Comparison of ENCODE assay signal across 20 cellular contexts in the genomic region with DNA sequence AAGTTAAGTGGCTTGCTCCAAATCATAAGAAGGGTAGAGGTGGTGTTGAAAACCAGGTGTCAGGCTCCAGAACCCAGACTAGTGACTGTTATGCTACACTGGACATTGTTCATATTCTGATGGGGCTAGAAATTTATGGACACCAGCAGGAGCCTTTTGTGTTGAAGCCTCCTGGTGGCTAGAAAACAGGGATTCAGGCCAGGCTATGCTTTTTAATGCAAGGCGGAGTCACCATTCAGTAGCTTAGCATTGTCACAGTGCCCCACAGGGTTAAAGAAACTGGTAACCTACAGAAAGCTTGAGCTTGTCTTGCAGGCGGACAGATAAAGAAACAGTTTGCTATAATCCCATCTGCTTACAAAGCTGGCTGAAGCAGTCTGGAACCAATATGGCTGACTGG. TPM values are rescaled to one million over a fixed set of nuclear protein-coding genes. Genes with fewer than 3 reads are reported as not detected.
A peak's percentile ranks its signal among the peaks of the same experiment; 100 is the strongest.
DNase-seq lines count a peak whose midpoint lies in the region; ATAC-seq, FAIRE-seq and TF ChIP-seq lines count a peak whose summit lies in the region.
"Had no signal": no experiment of that assay in that cellular context is flagged by ENCODE, and none has a peak within 500 bp of the region (broad histone marks: within the 10 kb centered on the region; RNA-seq: fewer than 3 reads in every experiment).

No MANE protein-coding gene starts in this region.

- POLR2A ChIA-PET in K562 (lab: Yijun Ruan, JAX), result no interaction called here

- H3K9me1 ChIP-seq in K562 (ENCODE audit: control insufficient read depth, insufficient read depth, low read length), result no peaks in the 10 kb centered on the region

- H3K4me3 ChIP-seq in HUES64 (ENCODE audit: low read length) (no peak overlapping the region), K562 (no peak overlapping the region), neural progenitor cell (no peak overlapping the region)
- H3K4me3 ChIP-seq: lung had no signal

- H3K9ac ChIP-seq in HUES64 (ENCODE audit: low read depth, low read length), result no peak overlapping the region
- H3K9ac ChIP-seq in K562 (ENCODE audit: insufficient read depth in 1 of 2, low read depth in 2 of 2, low read length in 2 of 2), result no peak overlapping the region
- H3K9ac ChIP-seq in neural progenitor cell, result no peak overlapping the region

- TF ChIP-seq EP300 in K562 (IDR thresholded peaks at IDR 0.05; ENCODE audit: low read length), result no peak

- H3K9me3 ChIP-seq in HUES64 (ENCODE audit: insufficient read depth, low read depth, low read length) (no peaks in the 10 kb centered on the region), K562 (replicated peaks; ENCODE audit: control insufficient read depth, insufficient read depth, low read depth, low read length) (no peaks in the 10 kb centered on the region), neural progenitor cell (ENCODE audit: low read depth) (no peaks in the 10 kb centered on the region)

- ATAC-seq in K562 (peak; percentile 42; the same call in 1 of the 3 replicates), GM21367 (IDR thresholded peaks at IDR 0.05; ENCODE audit: unreplicated experiment) (no peak)
- ATAC-seq: CD8-positive, alpha-beta T cell; naive thymus-derived CD8-positive, alpha-beta T cell; Right ventricle myocardium inferior; stimulated activated naive CD8-positive, alpha-beta T cell treated with anti-CD3 and anti-CD28 coated beads, Interleukin-15, Interleukin-2, amounts not matched to agents 100 U/mL and 50 U/mL, for 24 hours had no signal

- H3K9me3 Mint-ChIP-seq in neural progenitor cell, result no peaks in the 10 kb centered on the region
- no peaks in the 10 kb centered on the region for H3K9me3 Mint-ChIP-seq in HFFc6
- H3K9me3 Mint-ChIP-seq: CD8-positive, alpha-beta T cell; immature natural killer cell; naive thymus-derived CD8-positive, alpha-beta T cell; T-helper 1 cell treated with Interleukin-12 subunit alpha and Interleukin-12 subunit beta and Interleukin-4 antibody, amounts not matched to agents 30 μg/mL and 1 μg/mL, for 36 hours had no signal

- H3K4me2 ChIP-seq in K562 (ENCODE audit: insufficient read depth, low read length), result no peak overlapping the region
- peak overlapping the region; percentile 47 for H3K4me2 ChIP-seq in neural progenitor cell

- H3K4me1 Mint-ChIP-seq in neural progenitor cell (peaks cover 64% of the 10 kb centered on the region), HFFc6 (ENCODE audit: low read depth) (peaks cover 9% of the 10 kb centered on the region)
- H3K4me1 Mint-ChIP-seq: immature natural killer cell; naive thymus-derived CD8-positive, alpha-beta T cell had no signal

- in situ Hi-C loops in K562 (cut with MboI), result no loop called here

- H3K79me2 ChIP-seq in K562 (ENCODE audit: control insufficient read depth, insufficient read depth, low read length) (no peaks in the 10 kb centered on the region), neural progenitor cell (ENCODE audit: low read depth) (no peaks in the 10 kb centered on the region)

- no peak for TF ChIP-seq RAD21 in K562 (CRISPR knock-in tag; conservative IDR thresholded peaks at IDR 0.05 in 1 of 2, IDR thresholded peaks at IDR 0.05 in 1 of 2)

- no peaks in the 10 kb centered on the region for H3K36me3 ChIP-seq in HUES64 (ENCODE audit: insufficient read depth, low read length)
- no peaks in the 10 kb centered on the region for H3K36me3 ChIP-seq in K562 (ENCODE audit: control insufficient read depth, insufficient read depth, low read length)
- H3K36me3 ChIP-seq in neural progenitor cell, result no peaks in the 10 kb centered on the region

- WGBS in HUES64, result 70% methylated on average over 2 of the region's 2 CpGs
- WGBS in K562 (ENCODE audit: insufficient coverage, low coverage, missing lambda C conversion rate), result 4% methylated on average over 2 of the region's 2 CpGs

- peaks cover 12% of the 10 kb centered on the region for H3F3A ChIP-seq in neural progenitor cell (ENCODE audit: low read depth)

- CTCF ChIA-PET in K562 (lab: Yijun Ruan, JAX; ENCODE audit: low intra/inter-chr PET ratio), result no interaction called here

- intact Hi-C loops in K562 (cut with micrococcal nuclease), result no loop called here

- H4K20me1 ChIP-seq in K562 (replicated peaks; ENCODE audit: control insufficient read depth, insufficient read depth, low read length) (no peaks in the 10 kb centered on the region), neural progenitor cell (ENCODE audit: low read depth) (no peaks in the 10 kb centered on the region)

- H3K27ac Mint-ChIP-seq in neural progenitor cell, result peak overlapping the region; percentile 91
- H3K27ac Mint-ChIP-seq in HFFc6, result no peak overlapping the region
- H3K27ac Mint-ChIP-seq: CD8-positive, alpha-beta T cell; immature natural killer cell; naive thymus-derived CD8-positive, alpha-beta T cell; T-helper 1 cell treated with Interleukin-12 subunit alpha and Interleukin-12 subunit beta and Interleukin-4 antibody, amounts not matched to agents 30 μg/mL and 1 μg/mL, for 36 hours had no signal

- H3K27me3 ChIP-seq in HUES64 (ENCODE audit: insufficient read depth, low read length), result peaks cover 20% of the 10 kb centered on the region
- H3K27me3 ChIP-seq in K562 (ENCODE audit: control insufficient read depth in 2 of 2, insufficient read depth in 2 of 2, low read length in 2 of 2), result 0 out of 5 replicates have a peak, but pooled peaks cover 0 to 4% of the 10 kb centered on the region in 2 experiments
- H3K27me3 ChIP-seq in neural progenitor cell, result no peaks in the 10 kb centered on the region

- peaks cover 13% of the 10 kb centered on the region for H3K4me1 ChIP-seq in HUES64 (ENCODE audit: insufficient read depth, low read length)
- H3K4me1 ChIP-seq in K562 (replicated peaks in 1 of 2; ENCODE audit: control insufficient read depth in 2 of 2, insufficient read depth in 2 of 2, low read length in 2 of 2), result peaks cover 3 to 7% of the 10 kb centered on the region in 2 experiments; a peak in 3 of 5 replicates
- peaks cover 23% of the 10 kb centered on the region for H3K4me1 ChIP-seq in neural progenitor cell

- peak overlapping the region; percentile 9; the same call in 1 of the 2 replicates for H3K27ac ChIP-seq in HUES64 (ENCODE audit: low read depth, low read length)
- no peak overlapping the region for H3K27ac ChIP-seq in K562 (ENCODE audit: extremely low read depth, low read depth, low read length)
- H3K27ac ChIP-seq in neural progenitor cell, result no peak overlapping the region

- peak; percentile 43 for DNase-seq in NCI-H1092 treated with DMSO at 0.1 percent for 48 hours (lab: John Stamatoyannopoulos, UW)
- no peak for DNase-seq in NCI-H1092 (lab: John Stamatoyannopoulos, UW)
- DNase-seq in K562 (ENCODE audit: extremely low read depth in 1 of 4, low spot score in 3 of 4), result no peak
- DNase-seq in neural progenitor cell (ENCODE audit: low spot score), result peak; percentile 70
- DNase-seq in GM10266 (ENCODE audit: extremely low spot score), result no peak
- no peak for DNase-seq in HFFc6
- DNase-seq: activated CD4-positive, CD25-positive, alpha-beta regulatory T cell treated with anti-CD3 and anti-CD28 coated beads, Interleukin-2, amount 50 U/mL, for 72 hours; activated effector memory CD4-positive, alpha-beta T cell treated with anti-CD3 and anti-CD28 coated beads, Interleukin-2, amount 50 U/mL, for 16 hours; amniotic stem cell; CD8-positive, alpha-beta T cell; immature natural killer cell; naive thymus-derived CD8-positive, alpha-beta T cell; NCI-H2081 treated with DMSO at 0.1 percent for 48 hours; stimulated activated naive CD8-positive, alpha-beta T cell treated with anti-CD3 and anti-CD28 coated beads, Interleukin-15, Interleukin-2, amounts not matched to agents 100 U/mL and 50 U/mL, for 24 hours had no signal

- H3K27me3 Mint-ChIP-seq in neural progenitor cell (ENCODE audit: insufficient read depth, low read depth), result peaks cover 2% of the 10 kb centered on the region
- peaks cover 2% of the 10 kb centered on the region; the same call in 1 of the 2 replicates for H3K27me3 Mint-ChIP-seq in HFFc6 (ENCODE audit: insufficient read depth)

- TF ChIP-seq CTCF in K562 (IDR thresholded peaks at IDR 0.05 in 2 of 3, conservative IDR thresholded peaks at IDR 0.05 in 1 of 3; ENCODE audit: insufficient read depth in 2 of 3, low read depth in 1 of 3, low read length in 3 of 3), result 0 out of 6 replicates have a peak, but pooled peaks of 2 of the 3 experiments have one; percentile 5 to 20
- TF ChIP-seq CTCF in neural progenitor cell (IDR thresholded peaks at IDR 0.05), result peak; percentile 31
- TF ChIP-seq CTCF in GM10266 (IDR thresholded peaks at IDR 0.05; ENCODE audit: control insufficient read depth, insufficient read depth, low read depth, missing control alignments), result no peak
- TF ChIP-seq CTCF in HFFc6 (IDR thresholded peaks at IDR 0.05), result no peak; the same call in 1 of the 2 replicates

- no TSS peak for BruUV-seq in K562 (replicated peaks; lab: Mats Ljungman, UMichigan)

- no peak for FAIRE-seq in K562 (lab: Jason Lieb, UNC)
- FAIRE-seq: GM12891 had no signal

- H3K36me3 Mint-ChIP-seq in neural progenitor cell (no peaks in the 10 kb centered on the region), HFFc6 (ENCODE audit: low read depth) (no peaks in the 10 kb centered on the region)
- H3K36me3 Mint-ChIP-seq: CD8-positive, alpha-beta T cell; immature natural killer cell; naive thymus-derived CD8-positive, alpha-beta T cell had no signal

- H3K4me3 Mint-ChIP-seq in neural progenitor cell (no peak overlapping the region), HFFc6 (no peak overlapping the region)
- H3K4me3 Mint-ChIP-seq: CD8-positive, alpha-beta T cell; immature natural killer cell; naive thymus-derived CD8-positive, alpha-beta T cell; T-helper 1 cell treated with Interleukin-12 subunit alpha and Interleukin-12 subunit beta and Interleukin-4 antibody, amounts not matched to agents 30 μg/mL and 1 μg/mL, for 36 hours had no signal

- H2AFZ ChIP-seq in K562 (ENCODE audit: low read depth, low read length) (no peak overlapping the region), neural progenitor cell (replicated peaks) (no peak overlapping the region)

- TF ChIP-seq POLR2A in K562 (conservative IDR thresholded peaks at IDR 0.05), result no peak

RNA-seq across cellular contexts. Expression of a gene that starts 23.0 kb away (rescaled TPM):
- 63.0 TPM for polyA plus RNA-seq in HUES64 (2013, experiment 1 of 2)
- 67.9 TPM for polyA plus RNA-seq in HUES64 (2013, experiment 2 of 2)
- 0.60 TPM in 1 of 2 replicates, not detected in the other for total RNA-seq in K562 (2011; cell fraction: chromatin; rRNA removed; ENCODE audit: low replicate concordance)
- total RNA-seq in K562 (2011; cell fraction: nucleolus; rRNA removed), result not detected in 2 replicates
- total RNA-seq in K562 (2011; cell fraction: nucleoplasm; rRNA removed), result 0.46 TPM in 1 of 2 replicates, not detected in the other
- total RNA-seq in K562 (2014; rRNA removed) (not detected in 2 replicates), K562 (2014; rRNA removed; fragmentation: Illumina TruSeq; extraction: Trizol) (not detected in 2 replicates), K562 (2015; rRNA removed; fragmentation: Illumina TruSeq; extraction: Trizol) (not detected in 2 replicates), K562 (2021) (0.36 and 0.40 TPM in 2 replicates), neural progenitor cell (ENCODE audit: low replicate concordance) (73.7 and 83.5 TPM in 2 replicates)
- polyA plus RNA-seq in K562 (2011; rRNA removed) (0.04 and 0.11 TPM in 2 replicates), K562 (2014; fragmentation: Illumina TruSeq; extraction: Trizol) (0.06 and 0.09 TPM in 2 replicates), K562 (2014; fragmentation: Nextera tagmentation; extraction: Ambion mirVana) (under 1 TPM; 0.73 to 0.96 TPM), K562 (2014; rRNA removed) (not detected in 2 replicates)
- 0.01 and 0.07 TPM in 2 replicates for polyA plus RNA-seq in K562 (2011; cell fraction: cytosol; rRNA removed)
- 0.03 and 0.11 TPM in 2 replicates for polyA plus RNA-seq in K562 (2011; cell fraction: nucleus; rRNA removed)
- 2.3 and 3.0 TPM in 2 replicates for polyA plus RNA-seq in K562 (2012)
- polyA minus RNA-seq in K562 (2011; rRNA and poly(A)+ RNA removed), result 0.06 and 0.11 TPM in 2 replicates
- polyA minus RNA-seq in K562 (2011; cell fraction: cytosol; rRNA and poly(A)+ RNA removed), result 2.7 TPM in 1 of 2 replicates, not detected in the other
- polyA minus RNA-seq in K562 (2011; cell fraction: nucleus; rRNA and poly(A)+ RNA removed), result 0.11 and 0.13 TPM in 2 replicates
- 10 to 100 TPM; 24.0 to 36.6 (median 25.0) TPM for total RNA-seq in HFFc6 (2021; fragmentation: NEBNext Ultra II Directional; extraction: Animal tissue kit (Norgen Biotek cat#: 25700))

Comparison
In these comparisons a context has a peak if more than half of its experiments do, and no peak if none do; other contexts are left out.
1. DNase-seq: peak in NCI-H1092 treated with DMSO at 0.1 percent for 48 hours (single experiment) and neural progenitor cell (single experiment); none in NCI-H1092 (single experiment), K562 (0 of 4), GM10266 (single experiment) and HFFc6 (single experiment).
2. CTCF ChIP-seq: peak in K562 (2 of 3) and neural progenitor cell (single experiment); none in GM10266 (single experiment) and HFFc6 (single experiment).
3. RNA of a gene that starts 23.0 kb away (total RNA-seq): 73.7 to 83.5 TPM in neural progenitor cell and 24.0 to 36.6 TPM in HFFc6; 0.36 to 0.60 TPM in K562; every median in the first group is over 10 times any median in the second.